Comparison of ENCODE assay signal across 27 cellular contexts in the genomic region with DNA sequence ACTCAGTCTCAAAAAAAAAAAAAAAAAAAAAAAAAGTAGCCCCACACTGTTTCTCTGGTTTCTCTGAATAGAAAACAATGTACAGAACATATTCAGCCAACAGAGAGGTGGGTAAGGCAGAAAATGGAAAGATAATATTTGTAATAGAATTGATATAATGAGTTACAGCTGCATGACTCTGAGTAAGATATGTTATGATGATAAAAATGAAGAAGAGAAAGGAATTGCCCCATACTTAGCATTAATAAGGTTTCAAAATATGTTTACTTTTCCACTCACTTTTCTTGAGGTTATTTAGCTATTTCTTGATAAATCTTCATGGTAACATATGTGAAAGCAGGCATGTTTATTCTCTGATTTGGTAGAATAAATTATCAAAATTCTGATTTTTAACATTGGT.
"Had no signal": no experiment of that assay in that cellular context is flagged by ENCODE, and none has a peak within 500 bp of the region (broad histone marks: within the 10 kb centered on the region; RNA-seq: fewer than 3 reads in every experiment).

No MANE protein-coding gene starts in this region.

- H3K36me3 Mint-ChIP-seq: naive thymus-derived CD4-positive, alpha-beta T cell; natural killer cell; neural progenitor cell; stimulated activated memory B cell treated with anti-CD40 and anti-IgM and Interleukin-4, amounts not matched to agents 10 μg/mL and 1 μg/mL and 100 μg/mL, for 72 hours; type B pancreatic cell had no signal

- DNase-seq: naive thymus-derived CD4-positive, alpha-beta T cell; natural killer cell; occipital lobe; pancreas; right cardiac atrium; right lobe of liver; sigmoid colon; small intestine; stimulated activated CD4-positive, alpha-beta T cell treated with anti-CD3 and anti-CD28 coated beads, Interleukin-15, amount 100 ng/mL, for 24 hours; stimulated activated CD4-positive, alpha-beta T cell treated with anti-CD3 and anti-CD28 coated beads, Interleukin-2, amount 100 ng/mL, for 24 hours; stimulated activated CD4-positive, alpha-beta T cell treated with anti-CD3 and anti-CD28 coated beads, Interleukin-2, amount 100 ng/mL, for 48 hours; stimulated activated CD4-positive, alpha-beta T cell treated with anti-CD3 and anti-CD28 coated beads, Interleukin-4, amount 100 ng/mL, for 24 hours; stimulated activated naive CD4-positive, alpha-beta T cell; stimulated activated naive CD8-positive, alpha-beta T cell treated with anti-CD3 and anti-CD28 coated beads, Interleukin-15, amount 100 ng/mL, for 72 hours; stimulated activated naive CD8-positive, alpha-beta T cell treated with anti-CD3 and anti-CD28 coated beads, Interleukin-15, Interleukin-2, amounts not matched to agents 100 U/mL and 50 U/mL, for 24 hours; substantia nigra; testis; tibial artery; transverse colon; upper lobe of right lung; uterus had no signal

- H3K27ac Mint-ChIP-seq: naive thymus-derived CD4-positive, alpha-beta T cell; natural killer cell; nephron; neural progenitor cell; stimulated activated memory B cell treated with anti-CD40 and anti-IgM and Interleukin-4, amounts not matched to agents 10 μg/mL and 1 μg/mL and 100 μg/mL, for 72 hours; stimulated activated naive CD8-positive, alpha-beta T cell treated with anti-CD3 and anti-CD28 coated beads, Interleukin-15, amount 100 ng/mL, for 72 hours; type B pancreatic cell had no signal

- H3K4me1 ChIP-seq: neural progenitor cell, pancreas, prostate gland, right lobe of liver, sigmoid colon, suprapubic skin, testis, tibial artery, transverse colon, upper lobe of right lung, uterus had no signal

- H3K9me3 Mint-ChIP-seq: nephron, neural progenitor cell had no signal

- H3K27me3 ChIP-seq: neural progenitor cell, pancreas, right lobe of liver, sigmoid colon, suprapubic skin, testis, tibial artery, transverse colon, upper lobe of right lung, uterus had no signal

- H3K36me3 ChIP-seq: neural progenitor cell, pancreas, prostate gland, right lobe of liver, sigmoid colon, suprapubic skin, tibial artery, transverse colon, upper lobe of right lung, uterus had no signal

- H2AFZ ChIP-seq: neural progenitor cell had no signal

- H3K9ac ChIP-seq: neural progenitor cell had no signal

- H3K27ac ChIP-seq: neural progenitor cell, pancreas, prostate gland, right lobe of liver, sigmoid colon, suprapubic skin, testis, tibial artery, transverse colon, upper lobe of right lung, uterus had no signal

- H3K9me3 ChIP-seq: pancreas, prostate gland, right lobe of liver, sigmoid colon, suprapubic skin, testis, tibial artery, transverse colon, upper lobe of right lung, uterus had no signal

- ATAC-seq: naive thymus-derived CD4-positive, alpha-beta T cell; natural killer cell; pancreas; right cardiac atrium; right lobe of liver; stimulated activated memory B cell treated with anti-CD40 and anti-IgM and Interleukin-4, amounts not matched to agents 10 μg/mL and 1 μg/mL and 100 μg/mL, for 72 hours; stimulated activated naive CD8-positive, alpha-beta T cell treated with anti-CD3 and anti-CD28 coated beads, Interleukin-15, amount 100 ng/mL, for 72 hours; stimulated activated naive CD8-positive, alpha-beta T cell treated with anti-CD3 and anti-CD28 coated beads, Interleukin-15, Interleukin-2, amounts not matched to agents 100 U/mL and 50 U/mL, for 24 hours; upper lobe of right lung had no signal

- H3K4me3 ChIP-seq: neural progenitor cell, pancreas, prostate gland, right lobe of liver, sigmoid colon, suprapubic skin, testis, tibial artery, transverse colon, upper lobe of right lung, uterus had no signal

- H3K4me2 ChIP-seq: neural progenitor cell had no signal

- H3K4me1 Mint-ChIP-seq: naive thymus-derived CD4-positive, alpha-beta T cell; natural killer cell; neural progenitor cell; stimulated activated memory B cell treated with anti-CD40 and anti-IgM and Interleukin-4, amounts not matched to agents 10 μg/mL and 1 μg/mL and 100 μg/mL, for 72 hours; stimulated activated naive CD8-positive, alpha-beta T cell treated with anti-CD3 and anti-CD28 coated beads, Interleukin-15, amount 100 ng/mL, for 72 hours had no signal

- H3K4me3 Mint-ChIP-seq: naive thymus-derived CD4-positive, alpha-beta T cell; natural killer cell; nephron; neural progenitor cell; stimulated activated memory B cell treated with anti-CD40 and anti-IgM and Interleukin-4, amounts not matched to agents 10 μg/mL and 1 μg/mL and 100 μg/mL, for 72 hours; stimulated activated naive CD8-positive, alpha-beta T cell treated with anti-CD3 and anti-CD28 coated beads, Interleukin-15, amount 100 ng/mL, for 72 hours; type B pancreatic cell had no signal
